In genomic region chr16:75911896-75912295, GRCh38 we compare ENCODE assay signal across 22 cellular contexts.
"Had no signal": no experiment of that assay in that cellular context is flagged by ENCODE, and none has a peak within 500 bp of the region (broad histone marks: within the 10 kb centered on the region; RNA-seq: fewer than 3 reads in every experiment).

No MANE protein-coding gene starts in this region.

- H3K4me3 ChIP-seq: coronary artery, dorsolateral prefrontal cortex, esophagus squamous epithelium, gastroesophageal sphincter, heart left ventricle, hepatocyte, left lung, lower lobe of right lung had no signal

- H3K4me1 ChIP-seq: esophagus squamous epithelium, foreskin keratinocyte, gastroesophageal sphincter, heart left ventricle, left lung, lower lobe of right lung had no signal

- H2AFZ ChIP-seq: hepatocyte had no signal

- DNase-seq: dermis blood vessel endothelial cell; dorsolateral prefrontal cortex; effector CD4-positive, alpha-beta T cell; effector memory CD4-positive, alpha-beta T cell; erythroblast; esophagus squamous epithelium; foreskin keratinocyte; heart left ventricle; hypothalamus; immature natural killer cell; left cardiac atrium; left lung; left ventricle myocardium superior; lower lobe of right lung; mesendoderm; midbrain; naive thymus-derived CD4-positive, alpha-beta T cell had no signal

- H3K27me3 ChIP-seq: dorsolateral prefrontal cortex, esophagus squamous epithelium, foreskin keratinocyte, gastroesophageal sphincter, heart left ventricle, hepatocyte, left lung had no signal

- H3K27ac ChIP-seq: coronary artery, dorsolateral prefrontal cortex, epithelial cell of prostate, esophagus squamous epithelium, foreskin keratinocyte, gastroesophageal sphincter, heart left ventricle, hepatocyte, left lung, lower lobe of right lung had no signal

- ATAC-seq: esophagus mucosa; foreskin keratinocyte; gastroesophageal sphincter; heart left ventricle; left cardiac atrium; left lung; left ventricle myocardium superior; lower lobe of right lung; naive thymus-derived CD4-positive, alpha-beta T cell had no signal

- H3K9me3 ChIP-seq: esophagus squamous epithelium, gastroesophageal sphincter, heart left ventricle, left lung, lower lobe of right lung had no signal

- H3K4me2 ChIP-seq: hepatocyte had no signal

- H3K36me3 ChIP-seq: esophagus squamous epithelium, gastroesophageal sphincter, heart left ventricle, left lung, lower lobe of right lung had no signal
